In the genomic region with DNA sequence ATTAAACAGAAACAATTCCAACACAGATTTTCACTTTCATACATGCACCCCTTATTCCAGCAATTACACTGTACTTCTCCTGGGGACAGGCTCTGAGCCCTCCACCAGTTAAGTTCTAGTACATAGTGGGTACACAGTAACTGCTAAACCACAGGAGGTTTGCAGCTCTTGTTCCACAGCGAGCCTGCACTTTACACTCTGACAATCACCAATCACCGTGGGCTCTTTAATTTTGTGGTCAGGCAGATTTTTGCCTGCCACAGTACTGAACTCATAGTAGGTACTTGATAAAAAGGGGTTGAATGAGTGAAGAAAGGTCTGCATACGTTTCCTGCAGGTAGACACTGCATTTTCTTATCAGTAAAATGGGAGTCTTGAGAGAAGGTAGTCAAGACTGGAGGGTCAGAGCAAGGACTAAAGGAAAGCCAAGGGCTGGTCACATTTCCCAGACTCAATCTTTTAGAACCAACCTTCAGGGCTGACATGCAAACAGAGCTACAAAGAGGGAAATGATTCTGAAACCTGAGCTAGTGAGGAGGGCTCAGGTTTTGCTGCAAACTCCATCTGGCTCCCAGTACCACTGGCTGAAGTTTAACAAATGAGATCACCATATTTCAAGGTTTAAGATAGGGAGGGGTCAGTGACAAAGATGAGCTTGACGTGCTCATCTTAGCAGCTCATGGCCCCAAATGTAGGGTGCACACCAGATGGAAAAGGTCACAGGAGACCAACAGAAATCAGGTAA, we compare ENCODE assay signal across 9 cellular contexts.
DNase-seq lines count a peak whose midpoint lies in the region; ATAC-seq and TF ChIP-seq lines count a peak whose summit lies in the region.
"Had no signal": no experiment of that assay in that cellular context is flagged by ENCODE, and none has a peak within 500 bp of the region (broad histone marks: within the 10 kb centered on the region; RNA-seq: fewer than 3 reads in every experiment).

No MANE protein-coding gene starts in this region.

- TF ChIP-seq CTCF in GM12865 (IDR thresholded peaks at IDR 0.05; ENCODE audit: insufficient read depth, low read depth, low read length, missing control alignments) (no peak), upper lobe of right lung (IDR thresholded peaks at IDR 0.05) (no peak), omental fat pad (IDR thresholded peaks at IDR 0.05) (no peak)

- no peaks in the 10 kb centered on the region for H3K9me3 ChIP-seq in upper lobe of right lung
- no peaks in the 10 kb centered on the region for H3K9me3 ChIP-seq in effector memory CD4-positive, alpha-beta T cell (ENCODE audit: control insufficient read depth, low read length)

- intact Hi-C loops in upper lobe of right lung (cut with DNase I), result no loop called here

- DNase-seq in GM12865 (ENCODE audit: low read depth), result peak; percentile 72
- peak; percentile 10 to 82 for DNase-seq in NCI-H524 (lab: John Stamatoyannopoulos, UW)
- no peak for DNase-seq in superior temporal gyrus (ENCODE audit: extremely low spot score)
- no peak for DNase-seq in upper lobe of right lung
- DNase-seq in effector memory CD4-positive, alpha-beta T cell, result no peak
- DNase-seq in omental fat pad (ENCODE audit: low spot score), result no peak
- DNase-seq: NCI-H1436 had no signal

- H3K27me3 ChIP-seq in upper lobe of right lung, result no peaks in the 10 kb centered on the region
- no peaks in the 10 kb centered on the region for H3K27me3 ChIP-seq in effector memory CD4-positive, alpha-beta T cell (replicated peaks; ENCODE audit: control insufficient read depth, insufficient read depth, low read length, poor library complexity, severe bottlenecking)

- no peaks in the 10 kb centered on the region for H3K4me1 ChIP-seq in upper lobe of right lung
- H3K4me1 ChIP-seq in effector memory CD4-positive, alpha-beta T cell (ENCODE audit: control insufficient read depth, insufficient read depth, low read length, poor library complexity, severe bottlenecking), result no peaks in the 10 kb centered on the region

- H3K27ac ChIP-seq in upper lobe of right lung, result no peak overlapping the region
- H3K27ac ChIP-seq in effector memory CD4-positive, alpha-beta T cell (ENCODE audit: insufficient read depth, low read length, poor library complexity, severe bottlenecking), result no peak overlapping the region

- no peaks in the 10 kb centered on the region for H3K36me3 ChIP-seq in upper lobe of right lung
- no peaks in the 10 kb centered on the region for H3K36me3 ChIP-seq in effector memory CD4-positive, alpha-beta T cell (ENCODE audit: control insufficient read depth, insufficient read depth, low read length)

- ATAC-seq in GM19438 (IDR thresholded peaks at IDR 0.05; ENCODE audit: low read depth, unreplicated experiment) (peak; percentile 90), HG02870 (IDR thresholded peaks at IDR 0.05; ENCODE audit: unreplicated experiment) (peak; percentile 69), upper lobe of right lung (no peak), omental fat pad (ENCODE audit: low FRiP score) (no peak)

- H3K4me3 ChIP-seq in GM12865 (ENCODE audit: low read depth, low read length) (no peak overlapping the region), upper lobe of right lung (no peak overlapping the region)
- no peak overlapping the region for H3K4me3 ChIP-seq in effector memory CD4-positive, alpha-beta T cell (ENCODE audit: insufficient read depth, low read depth, low read length, poor library complexity, severe bottlenecking)

Comparison
In these comparisons a context has a peak if more than half of its experiments do, and no peak if none do; other contexts are left out.
1. DNase-seq: peak in GM12865 (single experiment) and NCI-H524 (2 of 2); none in superior temporal gyrus (single experiment), upper lobe of right lung (single experiment), effector memory CD4-positive, alpha-beta T cell (0 of 3) and omental fat pad (single experiment).
2. ATAC-seq: peak in GM19438 (single experiment) and HG02870 (single experiment); none in upper lobe of right lung (single experiment) and omental fat pad (single experiment).